In the genomic region with DNA sequence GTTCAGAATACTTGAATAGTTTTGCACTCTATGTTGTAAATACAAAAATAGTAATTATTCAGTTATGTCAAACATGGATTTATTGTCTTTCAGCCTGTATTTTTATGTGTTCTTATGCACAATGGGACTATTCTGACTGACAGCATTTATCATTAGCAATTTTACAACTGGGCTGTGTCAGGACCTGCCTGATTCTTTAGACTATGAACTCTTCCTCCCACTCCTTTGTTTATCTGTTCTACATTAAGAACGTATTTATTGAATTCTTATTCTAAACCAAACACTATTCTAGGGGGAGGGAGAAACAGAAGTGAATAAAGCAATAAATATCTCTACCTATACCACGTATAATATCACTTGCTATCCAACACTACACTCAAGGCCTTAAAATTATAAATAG, we compare ENCODE assay signal across 28 cellular contexts.
"Had no signal": no experiment of that assay in that cellular context is flagged by ENCODE, and none has a peak within 500 bp of the region (broad histone marks: within the 10 kb centered on the region; RNA-seq: fewer than 3 reads in every experiment).

No MANE protein-coding gene starts in this region.

- DNase-seq: colonic mucosa; effector CD8-positive, alpha-beta T cell; endodermal cell; heart left ventricle; hippocampal formation; left cardiac atrium; left lung; mesenchymal stem cell; midbrain; naive thymus-derived CD4-positive, alpha-beta T cell; nucleus accumbens; stimulated activated CD4-positive, alpha-beta T cell treated with anti-CD3 and anti-CD28 coated beads, Interleukin-2, amount 100 ng/mL, for 24 hours; stimulated activated CD4-positive, alpha-beta T cell treated with anti-CD3 and anti-CD28 coated beads, Interleukin-4, amount 100 ng/mL, for 4 hours; stimulated activated naive CD8-positive, alpha-beta T cell treated with anti-CD3 and anti-CD28 coated beads, Interleukin-15, Interleukin-2, amounts not matched to agents 100 U/mL and 50 U/mL, for 24 hours; substantia nigra; testis; tibial artery had no signal

- H3K27me3 ChIP-seq: colonic mucosa, esophagus muscularis mucosa, foreskin keratinocyte, gastroesophageal sphincter, heart left ventricle, left lung, neural progenitor cell, right atrium auricular region, testis, tibial artery had no signal

- H3K9ac ChIP-seq: neural progenitor cell had no signal

- H3K27me3 Mint-ChIP-seq: dendritic cell treated with granulocyte-macrophage colony-stimulating factor and Interleukin-4, amounts not matched to agents 40 ng/mL and 50 ng/mL, for 4 days; naive thymus-derived CD4-positive, alpha-beta T cell; stimulated activated memory B cell treated with anti-CD40 and anti-IgM and Interleukin-4, amounts not matched to agents 10 μg/mL and 1 μg/mL and 100 μg/mL, for 72 hours; type B pancreatic cell had no signal

- H3K4me3 ChIP-seq: colonic mucosa, esophagus muscularis mucosa, gastroesophageal sphincter, heart left ventricle, left lung, neural progenitor cell, prostate gland, right atrium auricular region, testis, tibial artery had no signal

- H3K4me3 Mint-ChIP-seq: dendritic cell treated with granulocyte-macrophage colony-stimulating factor and Interleukin-4, amounts not matched to agents 40 ng/mL and 50 ng/mL, for 4 days; endodermal cell; naive thymus-derived CD4-positive, alpha-beta T cell; nephron; neural progenitor cell; stimulated activated memory B cell treated with anti-CD40 and anti-IgM and Interleukin-4, amounts not matched to agents 10 μg/mL and 1 μg/mL and 100 μg/mL, for 72 hours; type B pancreatic cell had no signal

- H3K4me2 ChIP-seq: neural progenitor cell had no signal

- ATAC-seq: foreskin keratinocyte; gastroesophageal sphincter; heart left ventricle; left cardiac atrium; left lung; naive thymus-derived CD4-positive, alpha-beta T cell; sciatic nerve; stimulated activated memory B cell treated with anti-CD40 and anti-IgM and Interleukin-4, amounts not matched to agents 10 μg/mL and 1 μg/mL and 100 μg/mL, for 72 hours; stimulated activated naive CD8-positive, alpha-beta T cell treated with anti-CD3 and anti-CD28 coated beads, Interleukin-15, Interleukin-2, amounts not matched to agents 100 U/mL and 50 U/mL, for 24 hours had no signal

- H3K27ac ChIP-seq: colonic mucosa, esophagus muscularis mucosa, foreskin keratinocyte, gastroesophageal sphincter, heart left ventricle, left lung, neural progenitor cell, prostate gland, right atrium auricular region, testis, tibial artery had no signal

- H3K4me1 ChIP-seq: colonic mucosa, esophagus muscularis mucosa, foreskin keratinocyte, gastroesophageal sphincter, heart left ventricle, left lung, neural progenitor cell, prostate gland, right atrium auricular region, testis, tibial artery had no signal

- H3K9me3 ChIP-seq: colonic mucosa, prostate gland, right atrium auricular region, testis had no signal

- H3K36me3 ChIP-seq: colonic mucosa, esophagus muscularis mucosa, gastroesophageal sphincter, heart left ventricle, left lung, neural progenitor cell, prostate gland, right atrium auricular region, tibial artery had no signal

- H3K36me3 Mint-ChIP-seq: naive thymus-derived CD4-positive, alpha-beta T cell; neural progenitor cell; stimulated activated memory B cell treated with anti-CD40 and anti-IgM and Interleukin-4, amounts not matched to agents 10 μg/mL and 1 μg/mL and 100 μg/mL, for 72 hours; type B pancreatic cell had no signal

- H3K27ac Mint-ChIP-seq: dendritic cell treated with granulocyte-macrophage colony-stimulating factor and Interleukin-4, amounts not matched to agents 40 ng/mL and 50 ng/mL, for 4 days; endodermal cell; naive thymus-derived CD4-positive, alpha-beta T cell; neural progenitor cell; stimulated activated memory B cell treated with anti-CD40 and anti-IgM and Interleukin-4, amounts not matched to agents 10 μg/mL and 1 μg/mL and 100 μg/mL, for 72 hours; type B pancreatic cell had no signal

- H3K4me1 Mint-ChIP-seq: endodermal cell; naive thymus-derived CD4-positive, alpha-beta T cell; nephron; neural progenitor cell; stimulated activated memory B cell treated with anti-CD40 and anti-IgM and Interleukin-4, amounts not matched to agents 10 μg/mL and 1 μg/mL and 100 μg/mL, for 72 hours had no signal
